Comparison of ENCODE assay signal across 8 cellular contexts in the genomic region with DNA sequence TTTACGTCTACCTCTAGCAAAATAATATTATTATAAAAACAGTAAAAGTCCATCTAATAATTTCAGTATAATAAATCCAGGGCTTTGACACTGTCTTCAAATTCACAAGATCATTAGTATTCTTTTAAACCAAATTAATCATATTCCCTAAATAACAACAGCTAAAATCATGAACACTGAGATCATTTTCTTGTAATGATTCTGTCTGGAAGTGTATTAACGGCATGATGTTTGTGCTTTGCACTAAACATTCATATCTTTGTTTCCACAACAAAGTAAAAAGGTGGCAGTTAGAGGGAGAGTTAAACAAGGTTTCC. TPM values are rescaled to one million over a fixed set of nuclear protein-coding genes. Genes with fewer than 3 reads are reported as not detected.
DNase-seq lines count a peak whose midpoint lies in the region; ATAC-seq and TF ChIP-seq lines count a peak whose summit lies in the region.

No MANE protein-coding gene starts in this region.

- TF ChIP-seq CTCF in OCI-LY1 (IDR thresholded peaks at IDR 0.05; ENCODE audit: low read length) (no peak), BE2C (IDR thresholded peaks at IDR 0.05; ENCODE audit: low read depth, low read length) (no peak)

- H3K27me3 ChIP-seq in CD4-positive, CD25-positive, alpha-beta regulatory T cell (ENCODE audit: control insufficient read depth, insufficient read depth, low read length): no peaks in the 10 kb centered on the region
- H3K27me3 ChIP-seq in OCI-LY1 (ENCODE audit: insufficient read depth, low read length): no peaks in the 10 kb centered on the region
- H3K27me3 ChIP-seq in endocrine pancreas (ENCODE audit: control insufficient read depth, insufficient read depth, low read length): no peaks in the 10 kb centered on the region
- H3K27me3 ChIP-seq in neuron (ENCODE audit: insufficient read depth, low read length): no peaks in the 10 kb centered on the region
- peaks cover 58% of the 10 kb centered on the region for H3K27me3 ChIP-seq in BE2C

- ATAC-seq in CD4-positive, CD25-positive, alpha-beta regulatory T cell (ENCODE audit: low read depth in 2 of 2): no peak

- H3K79me2 ChIP-seq in OCI-LY1 (ENCODE audit: insufficient read depth, low read length): peaks cover 36% of the 10 kb centered on the region

- H3K27me3 Mint-ChIP-seq in CD4-positive, CD25-positive, alpha-beta regulatory T cell: no peaks in the 10 kb centered on the region

- H3K36me3 Mint-ChIP-seq in CD4-positive, CD25-positive, alpha-beta regulatory T cell: peaks cover 15% of the 10 kb centered on the region

- H3K9me2 ChIP-seq in OCI-LY1 (ENCODE audit: low read depth, low read length): no peaks in the 10 kb centered on the region

- H3K4me1 ChIP-seq in CD4-positive, CD25-positive, alpha-beta regulatory T cell (ENCODE audit: control insufficient read depth, insufficient read depth, low read length, poor library complexity, severe bottlenecking): peaks cover 62% of the 10 kb centered on the region
- H3K4me1 ChIP-seq in OCI-LY1 (ENCODE audit: insufficient read depth, low read length, severe bottlenecking) (peaks cover 44% of the 10 kb centered on the region), endocrine pancreas (ENCODE audit: control insufficient read depth, insufficient read depth, low read length) (peaks cover 30% of the 10 kb centered on the region), neuron (ENCODE audit: insufficient read depth, low read length) (peaks cover 9% of the 10 kb centered on the region), BE2C (no peaks in the 10 kb centered on the region)

- H3K4me3 Mint-ChIP-seq in CD4-positive, CD25-positive, alpha-beta regulatory T cell: peak overlapping the region; percentile 90 to 95 (median 94)

- H3K9ac ChIP-seq in OCI-LY1 (ENCODE audit: low read length) (peak overlapping the region; percentile 71), endocrine pancreas (ENCODE audit: control insufficient read depth, insufficient read depth, low read length) (no peak overlapping the region)

- H3K27ac Mint-ChIP-seq in CD4-positive, CD25-positive, alpha-beta regulatory T cell: peak overlapping the region; percentile 95 to 99 (median 96)

- no peak for DNase-seq in CD4-positive, CD25-positive, alpha-beta regulatory T cell
- DNase-seq in NCI-H2171 (lab: John Stamatoyannopoulos, UW) (no peak), NCI-H1694 (lab: John Stamatoyannopoulos, UW) (no peak), BE2C (no peak), DMS79 (lab: John Stamatoyannopoulos, UW) (no peak)

- no peaks in the 10 kb centered on the region for H3K36me3 ChIP-seq in CD4-positive, CD25-positive, alpha-beta regulatory T cell (ENCODE audit: control insufficient read depth, insufficient read depth, low read length)
- H3K36me3 ChIP-seq in OCI-LY1 (ENCODE audit: insufficient read depth, low read length): no peaks in the 10 kb centered on the region
- H3K36me3 ChIP-seq in endocrine pancreas (ENCODE audit: control insufficient read depth, insufficient read depth, low read length): no peaks in the 10 kb centered on the region
- H3K36me3 ChIP-seq in neuron (ENCODE audit: insufficient read depth, low read length): no peaks in the 10 kb centered on the region
- H3K36me3 ChIP-seq in BE2C: no peaks in the 10 kb centered on the region

- no peaks in the 10 kb centered on the region for H3K9me3 ChIP-seq in CD4-positive, CD25-positive, alpha-beta regulatory T cell (ENCODE audit: control insufficient read depth in 2 of 2, low read length in 2 of 2)
- H3K9me3 ChIP-seq in OCI-LY1 (ENCODE audit: low read length) (no peaks in the 10 kb centered on the region), endocrine pancreas (ENCODE audit: control insufficient read depth, low read length) (no peaks in the 10 kb centered on the region), neuron (ENCODE audit: low read length) (no peaks in the 10 kb centered on the region), BE2C (no peaks in the 10 kb centered on the region)

- H3K4me1 Mint-ChIP-seq in CD4-positive, CD25-positive, alpha-beta regulatory T cell: peaks cover 43 to 84% (median 57%) of the 10 kb centered on the region in 4 donors

- H3K9me3 Mint-ChIP-seq in CD4-positive, CD25-positive, alpha-beta regulatory T cell: no peaks in the 10 kb centered on the region

- H3K27ac ChIP-seq in CD4-positive, CD25-positive, alpha-beta regulatory T cell (ENCODE audit: insufficient read depth, low read length, poor library complexity, severe bottlenecking): peak overlapping the region; percentile 96
- H3K27ac ChIP-seq in OCI-LY1 (ENCODE audit: low read depth, low read length, poor library complexity, severe bottlenecking): peak overlapping the region; percentile 64

- H3K4me2 ChIP-seq in OCI-LY1 (ENCODE audit: low read length): peak overlapping the region; percentile 85

- H3K4me3 ChIP-seq in CD4-positive, CD25-positive, alpha-beta regulatory T cell (ENCODE audit: low read depth, low read length): peak overlapping the region; percentile 83
- peak overlapping the region; percentile 69 for H3K4me3 ChIP-seq in OCI-LY1 (ENCODE audit: low read depth, low read length, poor library complexity, severe bottlenecking)
- H3K4me3 ChIP-seq in endocrine pancreas (ENCODE audit: control insufficient read depth, insufficient read depth, low read length): peak overlapping the region; percentile 40
- H3K4me3 ChIP-seq in neuron (ENCODE audit: low read length): peak overlapping the region; percentile 51
- H3K4me3 ChIP-seq in BE2C (ENCODE audit: low read depth, low read length): no peak overlapping the region

- no peaks in the 10 kb centered on the region for H3F3A ChIP-seq in OCI-LY1 (ENCODE audit: insufficient read depth, low read length)

- H2AFZ ChIP-seq in OCI-LY1 (ENCODE audit: low read length): no peak overlapping the region
- H2AFZ ChIP-seq in neuron (ENCODE audit: low read depth, low read length): peak overlapping the region; percentile 82

- no peaks in the 10 kb centered on the region for H4K20me1 ChIP-seq in OCI-LY1 (ENCODE audit: insufficient read depth, low read length)

RNA-seq across cellular contexts. Expression of a gene that starts 18.8 kb away (rescaled TPM):
- total RNA-seq in CD4-positive, CD25-positive, alpha-beta regulatory T cell: 76.7 TPM
- 10 to 100 TPM in 3 of 4 donors, 1 to 10 TPM in 1; 9.7 to 12.5 (median 11.8) TPM for polyA plus RNA-seq in CD4-positive, CD25-positive, alpha-beta regulatory T cell
- 0.51 TPM for polyA plus RNA-seq in BE2C (2012; ENCODE audit: insufficient read depth, insufficient read length, low read depth)
